ENCODE assay signal across 20 cellular contexts in genomic region chr10:123564631-123565030, GRCh38.
A peak's percentile ranks its signal among the peaks of the same experiment; 100 is the strongest.
DNase-seq lines count a peak whose midpoint lies in the region; ATAC-seq, FAIRE-seq and TF ChIP-seq lines count a peak whose summit lies in the region.
"Had no signal": no experiment of that assay in that cellular context is flagged by ENCODE, and none has a peak within 500 bp of the region (broad histone marks: within the 10 kb centered on the region; RNA-seq: fewer than 3 reads in every experiment).

No MANE protein-coding gene starts in this region.

- H4K91ac ChIP-seq in trophoblast cell (ENCODE audit: low read depth, low read length), result no peak overlapping the region

- ATAC-seq in PC-3 (no peak), upper lobe of right lung (no peak)
- ATAC-seq in activated T-cell treated with anti-CD3 and anti-CD28 coated beads, Interleukin-2, amount 50 U/mL, for 4 hours, result no peak

- H3K27me3 Mint-ChIP-seq in endodermal cell (ENCODE audit: insufficient read depth) (peaks cover 2% of the 10 kb centered on the region), immature natural killer cell (ENCODE audit: low read depth in 3 of 3) (peaks cover 0 to 4% (median 2%) of the 10 kb centered on the region in 3 donors)
- peaks cover 41% of the 10 kb centered on the region for H3K27me3 Mint-ChIP-seq in activated T-cell treated with anti-CD3 and anti-CD28 coated beads, Interleukin-2, amount 50 U/mL, for 4 hours (ENCODE audit: low read depth)

- DNase-seq in M059J (ENCODE audit: low read depth) (peak; percentile 52), PC-3 (peak; percentile 61), endodermal cell (peak; percentile 5), trophoblast cell (peak; percentile 29 to 31), RCC 7860 (ENCODE audit: low spot score) (no peak), upper lobe of right lung (no peak), immature natural killer cell (no peak)
- no peak for DNase-seq in activated T-cell treated with anti-CD3 and anti-CD28 coated beads, Interleukin-2, amount 50 U/mL, for 4 hours
- DNase-seq: C1 segment of cervical spinal cord; Calu3; CD4-positive, alpha-beta memory T cell; COR-L47; DMS53; DMS79 treated with DMSO at 0.1 percent for 48 hours; GF-D8; GOT3 had no signal

- H3K4me1 ChIP-seq in PC-3 (ENCODE audit: insufficient read depth, low read length) (peaks cover 10% of the 10 kb centered on the region), endodermal cell (ENCODE audit: control insufficient read depth, insufficient read depth, low read length) (no peaks in the 10 kb centered on the region), trophoblast cell (ENCODE audit: control insufficient read depth in 1 of 2, insufficient read depth in 2 of 2, low read length in 2 of 2) (peaks cover 5 to 8% of the 10 kb centered on the region in 2 experiments), upper lobe of right lung (no peaks in the 10 kb centered on the region)
- H3K4me1 ChIP-seq: HAP-1 had no signal

- H3F3A ChIP-seq in PC-3 (ENCODE audit: low read length, unreplicated experiment), result no peaks in the 10 kb centered on the region

- H4K12ac ChIP-seq in trophoblast cell (ENCODE audit: low read depth, low read length), result no peak overlapping the region

- no peak overlapping the region for H2BK12ac ChIP-seq in trophoblast cell (ENCODE audit: low read length)

- BruUV-seq in PC-3 (replicated peaks; lab: Mats Ljungman, UMichigan), result no TSS peak

- H2AK5ac ChIP-seq in trophoblast cell (ENCODE audit: low read length), result no peak overlapping the region

- H3K36me3 Mint-ChIP-seq in endodermal cell (ENCODE audit: low read depth) (no peaks in the 10 kb centered on the region), immature natural killer cell (no peaks in the 10 kb centered on the region)
- H3K36me3 Mint-ChIP-seq in activated T-cell treated with anti-CD3 and anti-CD28 coated beads, Interleukin-2, amount 50 U/mL, for 4 hours (ENCODE audit: insufficient read depth), result no peaks in the 10 kb centered on the region
- H3K36me3 Mint-ChIP-seq: CD4-positive, alpha-beta memory T cell had no signal

- no peaks in the 10 kb centered on the region for H3K9me2 ChIP-seq in PC-3 (replicated peaks; ENCODE audit: low read length)

- H4K8ac ChIP-seq in trophoblast cell (ENCODE audit: low read depth, low read length), result no peak overlapping the region

- no peaks in the 10 kb centered on the region for H4K20me1 ChIP-seq in PC-3 (ENCODE audit: low read length)

- H3K9me3 Mint-ChIP-seq in endodermal cell (peaks cover 1% of the 10 kb centered on the region), immature natural killer cell (no peaks in the 10 kb centered on the region)
- H3K9me3 Mint-ChIP-seq in activated T-cell treated with anti-CD3 and anti-CD28 coated beads, Interleukin-2, amount 50 U/mL, for 4 hours, result no peaks in the 10 kb centered on the region
- H3K9me3 Mint-ChIP-seq: CD4-positive, alpha-beta memory T cell had no signal

- no peak overlapping the region for H3K4ac ChIP-seq in trophoblast cell (ENCODE audit: low read depth, low read length)

- H3K36me3 ChIP-seq in PC-3 (ENCODE audit: low read depth, low read length), result no peaks in the 10 kb centered on the region
- H3K36me3 ChIP-seq in endodermal cell (ENCODE audit: control insufficient read depth, insufficient read depth, low read length), result no peaks in the 10 kb centered on the region
- no peaks in the 10 kb centered on the region for H3K36me3 ChIP-seq in trophoblast cell (ENCODE audit: control insufficient read depth in 1 of 2, insufficient read depth in 2 of 2, low read length in 2 of 2)
- no peaks in the 10 kb centered on the region for H3K36me3 ChIP-seq in upper lobe of right lung
- H3K36me3 ChIP-seq: HAP-1 had no signal

- H2BK120ac ChIP-seq in trophoblast cell (ENCODE audit: insufficient read depth, low read length, poor library complexity), result no peak overlapping the region

- no peaks in the 10 kb centered on the region for H3K27me3 ChIP-seq in PC-3 (ENCODE audit: low read length)
- H3K27me3 ChIP-seq in endodermal cell (ENCODE audit: control insufficient read depth, insufficient read depth, low read length, poor library complexity, severe bottlenecking), result no peaks in the 10 kb centered on the region
- H3K27me3 ChIP-seq in trophoblast cell (ENCODE audit: insufficient read depth, low read length), result no peaks in the 10 kb centered on the region
- H3K27me3 ChIP-seq in upper lobe of right lung, result peaks cover 6% of the 10 kb centered on the region

- H2AFZ ChIP-seq in PC-3 (ENCODE audit: low read length) (no peak overlapping the region), trophoblast cell (ENCODE audit: insufficient read depth, low read length, poor library complexity) (no peak overlapping the region)

- no peaks in the 10 kb centered on the region for H3K4me1 Mint-ChIP-seq in endodermal cell
- H3K4me1 Mint-ChIP-seq in activated T-cell treated with anti-CD3 and anti-CD28 coated beads, Interleukin-2, amount 50 U/mL, for 4 hours (ENCODE audit: low read depth), result no peaks in the 10 kb centered on the region
- no peaks in the 10 kb centered on the region for H3K4me1 Mint-ChIP-seq in immature natural killer cell
- H3K4me1 Mint-ChIP-seq: CD4-positive, alpha-beta memory T cell had no signal

- CTCF ChIA-PET in PC-3 (lab: Charles Lee), result no interaction called here

- H3K4me2 ChIP-seq in PC-3 (ENCODE audit: low read length) (no peak overlapping the region), trophoblast cell (ENCODE audit: low read length) (no peak overlapping the region)

- intact Hi-C loops in PC-3 (cut with micrococcal nuclease), result no loop called here
- intact Hi-C loops in upper lobe of right lung (cut with DNase I), result no loop called here

- H3K9ac ChIP-seq in PC-3 (ENCODE audit: low read length) (no peak overlapping the region), endodermal cell (ENCODE audit: extremely low read depth, low read length, poor library complexity, severe bottlenecking) (no peak overlapping the region), trophoblast cell (ENCODE audit: low read length) (no peak overlapping the region)

- TF ChIP-seq CTCF in PC-3 (conservative IDR thresholded peaks at IDR 0.05; ENCODE audit: low read depth, low read length) (no peak), endodermal cell (conservative IDR thresholded peaks at IDR 0.05) (no peak), upper lobe of right lung (IDR thresholded peaks at IDR 0.05) (no peak)

- H3K14ac ChIP-seq in trophoblast cell (ENCODE audit: low read length), result no peak overlapping the region

- H3K23ac ChIP-seq in trophoblast cell (ENCODE audit: low read length), result no peak overlapping the region

- WGBS in endodermal cell (ENCODE audit: insufficient coverage in 1 of 2, insufficient read length in 1 of 2), 2 experiments, result 86 to 90% methylated on average over 2 to 4 of the region's 4 CpGs
- no CpG with 5 or more reads among the region's 4 CpGs for WGBS in trophoblast cell (ENCODE audit: extremely low coverage, insufficient coverage, insufficient read length)

- peaks cover 2% of the 10 kb centered on the region for H3K79me1 ChIP-seq in trophoblast cell (ENCODE audit: low read length)

- H3K4me3 ChIP-seq in PC-3 (ENCODE audit: low read length) (no peak overlapping the region), endodermal cell (ENCODE audit: low read length) (no peak overlapping the region), trophoblast cell (ENCODE audit: low read depth, low read length) (no peak overlapping the region), upper lobe of right lung (no peak overlapping the region)
- H3K4me3 ChIP-seq: HAP-1 had no signal

- H3K27ac Mint-ChIP-seq in endodermal cell (no peak overlapping the region), immature natural killer cell (no peak overlapping the region)
- H3K27ac Mint-ChIP-seq: CD4-positive, alpha-beta memory T cell had no signal

- POLR2A ChIA-PET in PC-3 (lab: Charles Lee; ENCODE audit: unreplicated experiment), result no interaction called here

- H3K79me2 ChIP-seq in PC-3 (ENCODE audit: low read length), result no peaks in the 10 kb centered on the region
- H3K79me2 ChIP-seq in trophoblast cell (ENCODE audit: control insufficient read depth, insufficient read depth, low read length, poor library complexity), result no peaks in the 10 kb centered on the region

- FAIRE-seq in RCC 7860 (lab: Jason Lieb, UNC), result no peak
- FAIRE-seq: GM12891, GM18507, H54 had no signal

- H3K4me3 Mint-ChIP-seq in endodermal cell, result no peak overlapping the region
- H3K4me3 Mint-ChIP-seq in activated T-cell treated with anti-CD3 and anti-CD28 coated beads, Interleukin-2, amount 50 U/mL, for 4 hours, result no peak overlapping the region
- H3K4me3 Mint-ChIP-seq in immature natural killer cell, result no peak overlapping the region
- H3K4me3 Mint-ChIP-seq: CD4-positive, alpha-beta memory T cell had no signal

- no peak overlapping the region for H2BK5ac ChIP-seq in trophoblast cell (ENCODE audit: low read depth, low read length, poor library complexity)

- H3K18ac ChIP-seq in trophoblast cell (ENCODE audit: low read length), result no peak overlapping the region

- H3K27ac ChIP-seq in PC-3 (ENCODE audit: low read length) (peak overlapping the region; percentile 25; the same call in 1 of the 2 replicates), endodermal cell (ENCODE audit: low read depth, low read length) (no peak overlapping the region), trophoblast cell (ENCODE audit: low read depth, low read length) (no peak overlapping the region), upper lobe of right lung (no peak overlapping the region)

- no peaks in the 10 kb centered on the region for H3K9me3 ChIP-seq in PC-3 (ENCODE audit: low read length)
- no peaks in the 10 kb centered on the region for H3K9me3 ChIP-seq in endodermal cell (ENCODE audit: control insufficient read depth, low read length)
- H3K9me3 ChIP-seq in trophoblast cell (ENCODE audit: insufficient read depth, low read depth, low read length), result peaks cover 5% of the 10 kb centered on the region
- no peaks in the 10 kb centered on the region for H3K9me3 ChIP-seq in upper lobe of right lung
- H3K9me3 ChIP-seq: HAP-1 had no signal

Comparison
In these comparisons a context has a peak if more than half of its experiments do, and no peak if none do; other contexts are left out.
1. DNase-seq: peak in M059J (single experiment), PC-3 (single experiment), endodermal cell (single experiment) and trophoblast cell (2 of 2); none in RCC 7860 (single experiment), activated T-cell treated with anti-CD3 and anti-CD28 coated beads, Interleukin-2, amount 50 U/mL, for 4 hours (single experiment), upper lobe of right lung (single experiment) and immature natural killer cell (0 of 3).